ENCODE assay signal across 1 cellular context in genomic region chr3:39118079-39118478, GRCh38.
A peak's percentile ranks its signal among the peaks of the same experiment; 100 is the strongest.
TF ChIP-seq lines count a peak whose summit lies in the region.

No MANE protein-coding gene starts in this region.

TF ChIP-seq in K562, 482 proteins besides CTCF, POLR2A, EP300 and RAD21:
- TF ChIP-seq BHLHE40 (IDR thresholded peaks at IDR 0.05; ENCODE audit: low read length) = 0 out of 2 replicates have a peak, but pooled peaks have one; percentile 30
- peak; percentile 71 for TF ChIP-seq SPI1 (IDR thresholded peaks at IDR 0.05; ENCODE audit: borderline replicate concordance, low read depth, low read length)
- no peak for TF ChIP-seq POLR2G (IDR thresholded peaks at IDR 0.05; ENCODE audit: low read depth, low read length)
